Comparison of ENCODE assay signal across 10 cellular contexts in the genomic region with DNA sequence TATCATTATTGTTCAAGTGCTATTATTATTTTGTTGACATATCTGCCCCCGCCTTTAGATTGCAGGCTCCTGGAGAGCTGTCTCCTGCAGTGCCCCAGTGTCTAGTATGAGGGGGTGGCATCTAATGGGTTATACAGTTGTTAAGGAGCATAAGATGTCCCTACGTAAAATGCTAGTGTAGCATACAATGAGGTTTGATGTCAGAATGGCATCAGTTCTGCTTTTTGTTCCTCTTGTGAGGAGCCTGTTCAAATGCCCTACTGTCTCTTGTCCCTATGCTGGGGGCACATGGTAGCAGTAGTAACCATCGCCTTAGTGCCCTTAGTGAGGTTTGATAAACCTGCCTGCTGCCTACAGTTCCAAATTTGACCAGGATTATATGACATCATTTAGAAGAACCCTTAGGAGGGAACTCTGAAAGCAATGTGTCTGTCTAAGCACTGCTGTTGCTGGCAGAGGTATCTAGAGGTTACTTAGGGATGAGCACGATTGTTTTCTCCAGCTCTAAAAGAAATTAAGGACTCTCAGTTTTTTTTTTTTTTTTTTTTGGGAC. TPM values are rescaled to one million over a fixed set of nuclear protein-coding genes. Genes with fewer than 3 reads are reported as not detected.
DNase-seq lines count a peak whose midpoint lies in the region; ATAC-seq and TF ChIP-seq lines count a peak whose summit lies in the region.
"Had no signal": no experiment of that assay in that cellular context is flagged by ENCODE, and none has a peak within 500 bp of the region (broad histone marks: within the 10 kb centered on the region; RNA-seq: fewer than 3 reads in every experiment).

No MANE protein-coding gene starts in this region.

- POLR2A ChIA-PET in WTC11 (lab: Charles Lee), result interaction anchor here (0.7 kb wide), 2 partner anchors 329 to 521 kb away, joined by 6 to 8 read pairs; no protein-coding TSS in a partner anchor

- H3K4me3 ChIP-seq in BLaER1, result no peak overlapping the region
- H3K4me3 ChIP-seq: prostate gland, tibial nerve had no signal

- ATAC-seq in GM18867 (IDR thresholded peaks at IDR 0.05; ENCODE audit: unreplicated experiment) (peak; percentile 67), HG02885 (IDR thresholded peaks at IDR 0.05; ENCODE audit: poor library complexity, unreplicated experiment) (peak; percentile 57), HG03039 (IDR thresholded peaks at IDR 0.05; ENCODE audit: unreplicated experiment) (no peak), WTC11 (no peak)

- no peaks in the 10 kb centered on the region for H3K36me3 ChIP-seq in BLaER1
- H3K36me3 ChIP-seq: prostate gland, tibial nerve had no signal

- no peak for TF ChIP-seq CTCF in WTC11 (IDR thresholded peaks at IDR 0.05)

- peak overlapping the region; percentile 41 for H3K4me2 ChIP-seq in BLaER1

- no peaks in the 10 kb centered on the region for H4K20me1 ChIP-seq in BLaER1

- H3K27ac ChIP-seq in BLaER1, result no peak overlapping the region
- H3K27ac ChIP-seq: prostate gland, tibial nerve had no signal

- H3K4me1 Mint-ChIP-seq in WTC11, result peaks cover 5% of the 10 kb centered on the region

- no peak overlapping the region for H3K27ac Mint-ChIP-seq in WTC11

- H3K27me3 ChIP-seq in BLaER1, result no peaks in the 10 kb centered on the region
- H3K27me3 ChIP-seq: tibial nerve had no signal

- H3K27me3 Mint-ChIP-seq in WTC11 (ENCODE audit: low read depth), result no peaks in the 10 kb centered on the region

- no peaks in the 10 kb centered on the region for H3K9me3 Mint-ChIP-seq in WTC11

- H3K36me3 Mint-ChIP-seq in WTC11, result no peaks in the 10 kb centered on the region

- H3K9me3 ChIP-seq in BLaER1, result no peaks in the 10 kb centered on the region
- H3K9me3 ChIP-seq: prostate gland, tibial nerve had no signal

- peak; percentile 24 for DNase-seq in OCI-M1 (lab: John Stamatoyannopoulos, UW)
- no peak for DNase-seq in HuH-7.5 (ENCODE audit: low spot score)
- no peak for DNase-seq in NCI-H1105 (lab: John Stamatoyannopoulos, UW)
- no peak for DNase-seq in WTC11 (ENCODE audit: low spot score)

- H3K9ac ChIP-seq in BLaER1, result no peak overlapping the region

- peaks cover 17% of the 10 kb centered on the region for H3K4me1 ChIP-seq in BLaER1
- H3K4me1 ChIP-seq: prostate gland had no signal

- no peak overlapping the region for H3K4me3 Mint-ChIP-seq in WTC11

- CTCF ChIA-PET in WTC11 (lab: Charles Lee), result interaction anchor here (1.2 to 1.7 kb wide), 2 partner anchors 60 to 142 kb away, joined by 3 to 8 read pairs; no protein-coding TSS in a partner anchor

TF ChIP-seq in WTC11, 78 proteins besides CTCF, POLR2A, EP300 and RAD21:
- TF ChIP-seq, protein P1, sequence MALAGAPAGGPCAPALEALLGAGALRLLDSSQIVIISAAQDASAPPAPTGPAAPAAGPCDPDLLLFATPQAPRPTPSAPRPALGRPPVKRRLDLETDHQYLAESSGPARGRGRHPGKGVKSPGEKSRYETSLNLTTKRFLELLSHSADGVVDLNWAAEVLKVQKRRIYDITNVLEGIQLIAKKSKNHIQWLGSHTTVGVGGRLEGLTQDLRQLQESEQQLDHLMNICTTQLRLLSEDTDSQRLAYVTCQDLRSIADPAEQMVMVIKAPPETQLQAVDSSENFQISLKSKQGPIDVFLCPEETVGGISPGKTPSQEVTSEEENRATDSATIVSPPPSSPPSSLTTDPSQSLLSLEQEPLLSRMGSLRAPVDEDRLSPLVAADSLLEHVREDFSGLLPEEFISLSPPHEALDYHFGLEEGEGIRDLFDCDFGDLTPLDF (CRISPR knock-in tag; IDR thresholded peaks at IDR 0.05), result no peak
- no peak for TF ChIP-seq USF1 (CRISPR knock-in tag; IDR thresholded peaks at IDR 0.05)
- TF ChIP-seq ATF2 (CRISPR knock-in tag; IDR thresholded peaks at IDR 0.05; ENCODE audit: borderline replicate concordance, low read depth), result no peak
- no peak for TF ChIP-seq ZNF512 (CRISPR knock-in tag; IDR thresholded peaks at IDR 0.05; ENCODE audit: borderline replicate concordance)
- TF ChIP-seq, protein P2, sequence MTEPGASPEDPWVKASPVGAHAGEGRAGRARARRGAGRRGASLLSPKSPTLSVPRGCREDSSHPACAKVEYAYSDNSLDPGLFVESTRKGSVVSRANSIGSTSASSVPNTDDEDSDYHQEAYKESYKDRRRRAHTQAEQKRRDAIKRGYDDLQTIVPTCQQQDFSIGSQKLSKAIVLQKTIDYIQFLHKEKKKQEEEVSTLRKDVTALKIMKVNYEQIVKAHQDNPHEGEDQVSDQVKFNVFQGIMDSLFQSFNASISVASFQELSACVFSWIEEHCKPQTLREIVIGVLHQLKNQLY (CRISPR knock-in tag; IDR thresholded peaks at IDR 0.05), result no peak
- no peak for TF ChIP-seq CREB1 (CRISPR knock-in tag; IDR thresholded peaks at IDR 0.05)
- no peak for TF ChIP-seq ZNF138 (CRISPR knock-in tag; conservative IDR thresholded peaks at IDR 0.05)
- no peak for TF ChIP-seq ZNF232 (CRISPR knock-in tag; IDR thresholded peaks at IDR 0.05)

RNA-seq across cellular contexts. Expression of gene CREM, which starts 9.7 kb away (rescaled TPM):
- 17.3 to 23.6 TPM (median 18.3 TPM) in 3 replicates for total RNA-seq in WTC11 (2021)

RNA-seq across cellular contexts. Expression of gene CUL2, which starts 46.2 kb away (rescaled TPM):
- 32.0 to 38.3 TPM (median 32.5 TPM) in 3 replicates for total RNA-seq in WTC11 (2021)

Comparison
In these comparisons a context has a peak if more than half of its experiments do, and no peak if none do; other contexts are left out.
1. ATAC-seq: peak in GM18867 (single experiment) and HG02885 (single experiment); none in HG03039 (single experiment) and WTC11 (single experiment).